Comparison of ENCODE assay signal across 9 cellular contexts in the genomic region with DNA sequence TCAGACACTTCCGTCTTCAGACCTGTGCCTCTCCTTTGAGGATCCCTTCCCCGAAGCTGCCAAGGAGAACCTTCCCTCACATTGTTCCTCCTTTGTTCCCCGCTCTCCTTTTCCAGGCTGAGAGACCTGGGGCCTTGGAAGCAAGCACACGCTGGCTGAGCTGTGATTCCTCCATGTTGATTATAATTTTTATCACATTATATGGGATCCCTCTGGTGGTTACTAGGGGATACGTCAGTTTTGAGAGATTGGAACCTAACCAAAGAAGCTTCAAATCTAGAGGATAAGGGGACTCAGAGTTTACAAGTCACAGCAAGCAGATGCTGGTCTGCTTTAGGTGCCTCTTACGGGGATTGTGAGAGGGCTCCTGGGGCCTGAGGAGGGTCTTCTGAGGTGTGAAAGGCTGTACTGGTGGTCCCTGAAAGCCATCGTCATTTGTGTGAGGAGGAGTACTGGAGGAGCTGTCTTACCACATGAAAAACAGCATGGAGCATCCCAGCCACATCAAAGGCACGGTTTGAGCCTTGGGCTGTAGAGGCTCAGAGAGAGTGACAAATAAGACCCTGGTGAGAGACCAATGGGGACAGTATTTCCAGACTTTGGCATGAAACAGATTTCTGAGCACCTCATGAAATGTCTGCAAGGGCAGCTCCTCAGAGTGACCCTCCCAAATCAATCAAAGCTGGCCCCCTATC.
DNase-seq lines count a peak whose midpoint lies in the region; ATAC-seq and TF ChIP-seq lines count a peak whose summit lies in the region.
"Had no signal": no experiment of that assay in that cellular context is flagged by ENCODE, and none has a peak within 500 bp of the region (broad histone marks: within the 10 kb centered on the region; RNA-seq: fewer than 3 reads in every experiment).

No MANE protein-coding gene starts in this region.

- H3K27me3 ChIP-seq in prostate gland (replicated peaks; ENCODE audit: insufficient read depth): no peaks in the 10 kb centered on the region

- H3K4me1 Mint-ChIP-seq in endothelial cell (ENCODE audit: unreplicated experiment): no peaks in the 10 kb centered on the region

- ATAC-seq in HG02938 (IDR thresholded peaks at IDR 0.05; ENCODE audit: unreplicated experiment) (no peak), GM19463 (IDR thresholded peaks at IDR 0.05; ENCODE audit: unreplicated experiment) (no peak)
- ATAC-seq: naive thymus-derived CD8-positive, alpha-beta T cell had no signal

- H3K27me3 Mint-ChIP-seq in endothelial cell (ENCODE audit: unreplicated experiment): peaks cover 1% of the 10 kb centered on the region
- H3K27me3 Mint-ChIP-seq: naive thymus-derived CD8-positive, alpha-beta T cell had no signal

- H3K36me3 ChIP-seq in prostate gland: no peaks in the 10 kb centered on the region

- intact Hi-C loops in prostate gland (cut with DNase I): no loop called here

- H3K4me3 Mint-ChIP-seq in endothelial cell (ENCODE audit: unreplicated experiment): no peak overlapping the region

- no peaks in the 10 kb centered on the region for H3K9me3 ChIP-seq in prostate gland

- no peak overlapping the region for H3K4me3 ChIP-seq in prostate gland

- DNase-seq in DMS153 treated with DMSO at 0.1 percent for 48 hours (lab: John Stamatoyannopoulos, UW; ENCODE audit: unreplicated experiment) (peak; percentile 7), DMS153 (lab: John Stamatoyannopoulos, UW) (no peak), NCI-H146 treated with DMSO at 0.1 percent for 48 hours (lab: John Stamatoyannopoulos, UW; ENCODE audit: unreplicated experiment) (peak; percentile 10), endothelial cell (ENCODE audit: low spot score) (no peak), prostate gland (ENCODE audit: low spot score) (no peak), cortex of kidney (lab: John Stamatoyannopoulos, UW) (no peak)

- H3K9me3 Mint-ChIP-seq in endothelial cell (ENCODE audit: unreplicated experiment): no peaks in the 10 kb centered on the region
- H3K9me3 Mint-ChIP-seq: naive thymus-derived CD8-positive, alpha-beta T cell had no signal

- H3K4me1 ChIP-seq in prostate gland (replicated peaks): no peaks in the 10 kb centered on the region

- no peak for TF ChIP-seq POLR2A in prostate gland (IDR thresholded peaks at IDR 0.05)

- WGBS in prostate gland: 49% methylated on average over 8 of the region's 8 CpGs

- H3K27ac Mint-ChIP-seq in endothelial cell (ENCODE audit: unreplicated experiment): no peak overlapping the region

- H3K36me3 Mint-ChIP-seq in endothelial cell (ENCODE audit: low read depth, unreplicated experiment): no peaks in the 10 kb centered on the region

- peak overlapping the region in 1 of 2 donors; percentile 20 for H3K27ac ChIP-seq in prostate gland

- peak; percentile 55 for TF ChIP-seq CTCF in endothelial cell (IDR thresholded peaks at IDR 0.05; ENCODE audit: unreplicated experiment)
- peak in 3 of 4 experiments; percentile 43 to 60 (median 52) for TF ChIP-seq CTCF in prostate gland (IDR thresholded peaks at IDR 0.05)

Comparison
In these comparisons a context has a peak if more than half of its experiments do, and no peak if none do; other contexts are left out.
1. DNase-seq: peak in DMS153 treated with DMSO at 0.1 percent for 48 hours (single experiment) and NCI-H146 treated with DMSO at 0.1 percent for 48 hours (single experiment); none in DMS153 (single experiment), endothelial cell (single experiment), prostate gland (single experiment) and cortex of kidney (single experiment).